ENCODE assay signal across 2 cellular contexts in genomic region chr5:179399327-179399726, GRCh38. TPM values are rescaled to one million over a fixed set of nuclear protein-coding genes. Genes with fewer than 3 reads are reported as not detected.
"Had no signal": no experiment of that assay in that cellular context is flagged by ENCODE, and none has a peak within 500 bp of the region (broad histone marks: within the 10 kb centered on the region; RNA-seq: fewer than 3 reads in every experiment).

No MANE protein-coding gene starts in this region.

RNA-seq across cellular contexts. Expression of gene ADAMTS2, which starts 54.1 kb away (rescaled TPM):
- total RNA-seq: MCF 10A, NCI-H460 had no signal
